ENCODE assay signal across 16 cellular contexts in genomic region chr21:41526478-41527087, GRCh38. TPM values are rescaled to one million over a fixed set of nuclear protein-coding genes. Genes with fewer than 3 reads are reported as not detected.
A peak's percentile ranks its signal among the peaks of the same experiment; 100 is the strongest.
DNase-seq lines count a peak whose midpoint lies in the region; ATAC-seq and TF ChIP-seq lines count a peak whose summit lies in the region.
"Had no signal": no experiment of that assay in that cellular context is flagged by ENCODE, and none has a peak within 500 bp of the region (broad histone marks: within the 10 kb centered on the region; RNA-seq: fewer than 3 reads in every experiment).

No MANE protein-coding gene starts in this region.

- peak overlapping the region; percentile 10 for H3K23ac ChIP-seq in trophoblast cell (ENCODE audit: low read length)

- no peak overlapping the region for H2BK12ac ChIP-seq in trophoblast cell (ENCODE audit: low read length)

- no peak overlapping the region for H2AK5ac ChIP-seq in trophoblast cell (ENCODE audit: low read length)

- no peak overlapping the region for H3K4ac ChIP-seq in trophoblast cell (ENCODE audit: low read depth, low read length)

- no peak overlapping the region for H3K18ac ChIP-seq in trophoblast cell (ENCODE audit: low read length)

- H3K27ac ChIP-seq in 22Rv1 (peak overlapping the region; percentile 79), VCaP (peak overlapping the region; percentile 98), trophoblast cell (ENCODE audit: low read depth, low read length) (no peak overlapping the region), SJCRH30 (no peak overlapping the region)

- no peak overlapping the region for H3K4me2 ChIP-seq in trophoblast cell (ENCODE audit: low read length)

- H3K14ac ChIP-seq in trophoblast cell (ENCODE audit: low read length), result no peak overlapping the region

- no peaks in the 10 kb centered on the region for H3K79me1 ChIP-seq in trophoblast cell (ENCODE audit: low read length)

- H3K4me3 ChIP-seq in trophoblast cell (ENCODE audit: low read depth, low read length) (no peak overlapping the region), SJCRH30 (no peak overlapping the region)
- H3K4me3 ChIP-seq: MG63 had no signal

- no peak overlapping the region for H4K91ac ChIP-seq in trophoblast cell (ENCODE audit: low read depth, low read length)

- H4K12ac ChIP-seq in trophoblast cell (ENCODE audit: low read depth, low read length), result no peak overlapping the region

- DNase-seq in left lobe of liver (ENCODE audit: low spot score), result peak; percentile 82
- DNase-seq in trophoblast cell, result peak in 1 of 2 donors; percentile 2
- DNase-seq in HT-29 (ENCODE audit: low spot score), result no peak
- DNase-seq in effector CD4-positive, alpha-beta T cell, result no peak
- DNase-seq in SJCRH30, result no peak
- DNase-seq in pons (ENCODE audit: low spot score), result no peak
- DNase-seq: EL, HFFc6, MG63, NCI-H1092, NCI-H510A treated with DMSO at 0.1 percent for 48 hours, SHP77 treated with DMSO at 0.1 percent for 48 hours had no signal

- H2BK120ac ChIP-seq in trophoblast cell (ENCODE audit: insufficient read depth, low read length, poor library complexity), result no peak overlapping the region

- H3K36me3 ChIP-seq in trophoblast cell (ENCODE audit: control insufficient read depth in 1 of 2, insufficient read depth in 2 of 2, low read length in 2 of 2) (no peaks in the 10 kb centered on the region), SJCRH30 (no peaks in the 10 kb centered on the region)
- H3K36me3 ChIP-seq: MG63 had no signal

- H3K79me2 ChIP-seq in trophoblast cell (ENCODE audit: control insufficient read depth, insufficient read depth, low read length, poor library complexity), result no peaks in the 10 kb centered on the region

- H3K9ac ChIP-seq in trophoblast cell (ENCODE audit: low read length), result no peak overlapping the region

- H3K9me3 ChIP-seq in trophoblast cell (ENCODE audit: insufficient read depth, low read depth, low read length) (no peaks in the 10 kb centered on the region), SJCRH30 (replicated peaks) (no peaks in the 10 kb centered on the region)
- H3K9me3 ChIP-seq: MG63 had no signal

- TF ChIP-seq CTCF in 22Rv1 (IDR thresholded peaks at IDR 0.05) (no peak), VCaP (conservative IDR thresholded peaks at IDR 0.05) (no peak)

- no CpG with 5 or more reads among the region's 10 CpGs for WGBS in trophoblast cell (ENCODE audit: extremely low coverage, insufficient coverage, insufficient read length)

- no peaks in the 10 kb centered on the region for H3K4me1 ChIP-seq in trophoblast cell (ENCODE audit: control insufficient read depth in 1 of 2, insufficient read depth in 2 of 2, low read length in 2 of 2)
- H3K4me1 ChIP-seq in SJCRH30, result 0 out of 2 replicates have a peak, but pooled peaks cover 3% of the 10 kb centered on the region

- H2BK5ac ChIP-seq in trophoblast cell (ENCODE audit: low read depth, low read length, poor library complexity), result no peak overlapping the region

- H2AFZ ChIP-seq in trophoblast cell (ENCODE audit: insufficient read depth, low read length, poor library complexity), result no peak overlapping the region

- peak; percentile 83 for ATAC-seq in left lobe of liver

- H4K8ac ChIP-seq in trophoblast cell (ENCODE audit: low read depth, low read length), result no peak overlapping the region

- H3K27me3 ChIP-seq in trophoblast cell (ENCODE audit: insufficient read depth, low read length), result no peaks in the 10 kb centered on the region
- 0 out of 2 replicates have a peak, but pooled peaks cover 3% of the 10 kb centered on the region for H3K27me3 ChIP-seq in SJCRH30
- H3K27me3 ChIP-seq: MG63 had no signal

RNA-seq across cellular contexts. Expression of gene TMPRSS2, which starts 18.6 kb away (rescaled TPM):
- 21.5 TPM for total RNA-seq in left lobe of liver
- polyA plus RNA-seq in trophoblast cell (2013), result 4.6 and 4.7 TPM in 2 replicates
- total RNA-seq in HT-29 (2014; rRNA removed; shearing (Covaris generic)), result 28.4 and 34.5 TPM in 2 replicates
- total RNA-seq in SJCRH30 (2014; rRNA removed; shearing (Covaris generic)), result not detected in 2 replicates
- total RNA-seq: A172, HFFc6 had no signal
- polyA plus RNA-seq: CD14-positive monocyte had no signal

Comparison
In these comparisons a context has a peak if more than half of its experiments do, and no peak if none do; other contexts are left out.
1. H3K27ac ChIP-seq: peak in 22Rv1 (single experiment) and VCaP (single experiment); none in trophoblast cell (single experiment) and SJCRH30 (single experiment).
2. RNA of gene TMPRSS2, which starts 18.6 kb away (total RNA-seq): 28.4 to 34.5 TPM in HT-29 and 21.5 TPM in left lobe of liver (single experiment); not detected in SJCRH30; every median in the first group is over 10 times any median in the second.